In genomic region chr1:88737338-88737927, GRCh38 we compare ENCODE assay signal across 13 cellular contexts.
"Had no signal": no experiment of that assay in that cellular context is flagged by ENCODE, and none has a peak within 500 bp of the region (broad histone marks: within the 10 kb centered on the region; RNA-seq: fewer than 3 reads in every experiment).

No MANE protein-coding gene starts in this region.

- H3K27ac Mint-ChIP-seq: activated CD4-positive, alpha-beta T cell treated with anti-CD3 and anti-CD28 coated beads, Interleukin-2, amount 10 ng/mL, durations not matched to agents 24 days and 14 days; brain; memory B cell; nephron had no signal

- H3K4me1 ChIP-seq: left lung had no signal

- H3K4me1 Mint-ChIP-seq: nephron had no signal

- H3K9me3 ChIP-seq: ovary, thyroid gland, vagina had no signal

- H3K27me3 ChIP-seq: left lung, ovary, thyroid gland, vagina had no signal

- H3K4me3 Mint-ChIP-seq: activated CD4-positive, alpha-beta T cell treated with anti-CD3 and anti-CD28 coated beads, Interleukin-2, amount 10 ng/mL, durations not matched to agents 24 days and 14 days; brain; memory B cell; nephron had no signal

- DNase-seq: activated naive CD4-positive, alpha-beta T cell treated with anti-CD3 and anti-CD28 coated beads, Interleukin-2, amount 50 U/mL, for 16 hours; activated T-cell treated with anti-CD3 and anti-CD28 coated beads for 4 hours; amygdala; effector memory CD4-positive, alpha-beta T cell; left lung; ovary had no signal

- H3K27me3 Mint-ChIP-seq: activated CD4-positive, alpha-beta T cell treated with anti-CD3 and anti-CD28 coated beads, Interleukin-2, amount 10 ng/mL, durations not matched to agents 24 days and 14 days; brain; memory B cell had no signal

- H3K4me3 ChIP-seq: left lung, ovary, thyroid gland, vagina had no signal

- H3K36me3 ChIP-seq: ovary, thyroid gland had no signal

- H3K27ac ChIP-seq: left lung, ovary, thyroid gland, vagina, WERI-Rb-1 had no signal
